Comparison of ENCODE assay signal across 31 cellular contexts in genomic region chr3:31242561-31242960, GRCh38.
"Had no signal": no experiment of that assay in that cellular context is flagged by ENCODE, and none has a peak within 500 bp of the region (broad histone marks: within the 10 kb centered on the region; RNA-seq: fewer than 3 reads in every experiment).

No MANE protein-coding gene starts in this region.

- DNase-seq: activated CD4-positive, alpha-beta T cell treated with anti-CD3 and anti-CD28 coated beads for 36 hours; activated CD4-positive, alpha-beta T cell treated with anti-CD3 and anti-CD28 coated beads, Interleukin-2, amount 10 ng/mL, durations not matched to agents 7 days and 5 days; activated CD4-positive, alpha-beta T cell treated with anti-CD3 and anti-CD28 coated beads, Interleukin-2, amount 50 U/mL, for 48 hours; activated CD8-positive, alpha-beta memory T cell treated with anti-CD3 and anti-CD28 coated beads for 24 hours; activated CD8-positive, alpha-beta memory T cell treated with anti-CD3 and anti-CD28 coated beads, Interleukin-2, amount 10 ng/mL, durations not matched to agents 7 days and 5 days; activated CD8-positive, alpha-beta memory T cell treated with anti-CD3 and anti-CD28 coated beads, Interleukin-2, amount 50 U/mL, for 48 hours; activated effector memory CD4-positive, alpha-beta T cell treated with Interleukin-2 at 50 U/mL for 16 hours; activated naive CD4-positive, alpha-beta T cell treated with anti-CD3 and anti-CD28 coated beads, Interleukin-2, amount 50 U/mL, for 16 hours; activated T-cell treated with anti-CD3 and anti-CD28 coated beads, Interleukin-2, amount 50 U/mL, for 48 hours; anterior cingulate cortex; NCI-H1092 treated with DMSO at 0.1 percent for 48 hours; NCI-H1417; NCI-H146; NCI-H187; NCI-H2029 treated with DMSO at 0.1 percent for 48 hours; NCI-H2107; NCI-H2171; NCI-H510A; NCI-H526; NCI-H748 treated with DMSO at 0.1 percent for 48 hours; NK-92 treated with Interleukin-12 subunit alpha and Interleukin-12 subunit beta, amount 100 ng/mL, for 24 hours; OCI-M1; SHP77; SJCRH30 had no signal

- H3K36me3 Mint-ChIP-seq: brain had no signal

- H3K27me3 Mint-ChIP-seq: activated CD4-positive, alpha-beta T cell treated with anti-CD3 and anti-CD28 coated beads, Interleukin-2, amount 10 ng/mL, durations not matched to agents 7 days and 5 days; brain had no signal

- FAIRE-seq: bronchial epithelial cell, colon, TTC549 had no signal

- H3K4me3 ChIP-seq: SJCRH30, SK-N-MC had no signal

- H3K27ac Mint-ChIP-seq: activated CD4-positive, alpha-beta T cell treated with anti-CD3 and anti-CD28 coated beads for 36 hours; activated CD4-positive, alpha-beta T cell treated with anti-CD3 and anti-CD28 coated beads, Interleukin-2, amount 10 ng/mL, durations not matched to agents 7 days and 5 days; activated CD8-positive, alpha-beta memory T cell treated with anti-CD3 and anti-CD28 coated beads, Interleukin-2, amount 10 ng/mL, durations not matched to agents 7 days and 5 days; brain had no signal

- H3K9ac ChIP-seq: KMS-11 had no signal

- ATAC-seq: activated CD8-positive, alpha-beta memory T cell treated with anti-CD3 and anti-CD28 coated beads, Interleukin-2, amount 10 ng/mL, durations not matched to agents 7 days and 5 days; Panc1 had no signal

- H3K27ac ChIP-seq: KMS-11, SJCRH30, SK-N-MC had no signal

- H3K4me1 Mint-ChIP-seq: activated CD8-positive, alpha-beta memory T cell treated with anti-CD3 and anti-CD28 coated beads, Interleukin-2, amount 10 ng/mL, durations not matched to agents 7 days and 5 days had no signal

- H3K27me3 ChIP-seq: SJCRH30 had no signal

- H3K9me3 Mint-ChIP-seq: activated CD4-positive, alpha-beta T cell treated with anti-CD3 and anti-CD28 coated beads, Interleukin-2, amount 10 ng/mL, durations not matched to agents 7 days and 5 days; brain had no signal

- H3K4me3 Mint-ChIP-seq: activated CD4-positive, alpha-beta T cell treated with anti-CD3 and anti-CD28 coated beads for 36 hours; activated CD4-positive, alpha-beta T cell treated with anti-CD3 and anti-CD28 coated beads, Interleukin-2, amount 10 ng/mL, durations not matched to agents 7 days and 5 days; activated CD8-positive, alpha-beta memory T cell treated with anti-CD3 and anti-CD28 coated beads, Interleukin-2, amount 10 ng/mL, durations not matched to agents 7 days and 5 days; brain had no signal

- H3K9me3 ChIP-seq: SJCRH30 had no signal

- H3K36me3 ChIP-seq: SJCRH30 had no signal

- H3K4me1 ChIP-seq: SJCRH30 had no signal

- H3K4me2 ChIP-seq: KMS-11 had no signal
